Comparison of ENCODE assay signal across 8 cellular contexts in genomic region chr2:118185210-118186109, GRCh38.
DNase-seq lines count a peak whose midpoint lies in the region; ATAC-seq and TF ChIP-seq lines count a peak whose summit lies in the region.

No MANE protein-coding gene starts in this region.

- H2AFZ ChIP-seq in PC-9: peak overlapping the region; percentile 90

- no peaks in the 10 kb centered on the region for H3K79me2 ChIP-seq in PC-9 (ENCODE audit: low read depth)

- peak overlapping the region; percentile 84 for H3K4me2 ChIP-seq in PC-9

- in situ Hi-C loops in Caki2 (cut with HindIII; ENCODE audit: low pct_unique_long_range_greater_than_20kb, low sequenced_read_pairs): no loop called here

- CTCF ChIA-PET in PC-9 (lab: Charles Lee): interaction anchor here (1.4 kb wide), 1 partner anchor 139 kb away, joined by 6 read pairs; no protein-coding TSS in a partner anchor

- H3K4me1 ChIP-seq in PC-9 (replicated peaks; ENCODE audit: insufficient read depth) (peaks cover 23% of the 10 kb centered on the region), foreskin keratinocyte (no peaks in the 10 kb centered on the region)

- intact Hi-C loops in PC-9 (cut with micrococcal nuclease; ENCODE audit: unreplicated experiment): loop anchor here (1.0 to 2.0 kb wide), 4 partner anchors 62 to 138 kb away; partner anchors contain the start of gene INSIG2

- no peaks in the 10 kb centered on the region for H3K27me3 ChIP-seq in PC-9 (ENCODE audit: insufficient read depth, low read depth)
- no peaks in the 10 kb centered on the region for H3K27me3 ChIP-seq in foreskin keratinocyte

- H3K9me2 ChIP-seq in PC-9 (ENCODE audit: insufficient read depth): no peaks in the 10 kb centered on the region

- peak overlapping the region; percentile 90 for H3K4me3 Mint-ChIP-seq in nephron progenitor cell

- H3K36me3 ChIP-seq in PC-9 (ENCODE audit: low read depth): no peaks in the 10 kb centered on the region

- peak overlapping the region; percentile 75 for H3K4me3 ChIP-seq in PC-9

- H3K27ac Mint-ChIP-seq in nephron progenitor cell: peak overlapping the region; percentile 98

- POLR2A ChIA-PET in PC-9 (lab: Charles Lee; ENCODE audit: unreplicated experiment): interaction anchor here (0.6 to 0.7 kb wide), 3 partner anchors 36 to 138 kb away, joined by 3 to 4 read pairs (median 3); no protein-coding TSS in a partner anchor

- H3K27ac ChIP-seq in PC-9 (peak overlapping the region; percentile 92), foreskin keratinocyte (peak overlapping the region; percentile 49), temporal lobe (ENCODE audit: low read depth, low read length) (peak overlapping the region; percentile 44)

- peaks cover 73% of the 10 kb centered on the region for H3K4me1 Mint-ChIP-seq in nephron progenitor cell

- no peaks in the 10 kb centered on the region for H3K9me3 Mint-ChIP-seq in nephron progenitor cell

- BruUV-seq in PC-9 (replicated peaks; lab: Mats Ljungman, UMichigan): TSS peak; percentile 99

- no peaks in the 10 kb centered on the region for H4K20me1 ChIP-seq in PC-9 (ENCODE audit: insufficient read depth)

- no peak; the same call in 1 of the 2 replicates for TF ChIP-seq CTCF in PC-9 (conservative IDR thresholded peaks at IDR 0.05)
- TF ChIP-seq CTCF in foreskin keratinocyte (conservative IDR thresholded peaks at IDR 0.05): peak; percentile 18
- no peak for TF ChIP-seq CTCF in nephron progenitor cell (IDR thresholded peaks at IDR 0.05)

- no peaks in the 10 kb centered on the region for H3K36me3 Mint-ChIP-seq in nephron progenitor cell (ENCODE audit: low read depth)

- ATAC-seq in GM21360 (IDR thresholded peaks at IDR 0.05; ENCODE audit: unreplicated experiment) (peak; percentile 76), foreskin keratinocyte (peak; percentile 61)

- H3F3A ChIP-seq in PC-9 (ENCODE audit: insufficient read depth, low read depth): peaks cover 33% of the 10 kb centered on the region

- peaks cover 7% of the 10 kb centered on the region for H3K27me3 Mint-ChIP-seq in nephron progenitor cell (ENCODE audit: low read depth, poor library complexity)

- H3K9me3 ChIP-seq in PC-9 (ENCODE audit: insufficient read depth, low read depth): no peaks in the 10 kb centered on the region

- DNase-seq in Caki2 (ENCODE audit: low read depth): peak; percentile 71
- peak; percentile 62 for DNase-seq in HS-27A (ENCODE audit: low read depth)
- DNase-seq in PC-9: peak; percentile 57 to 67
- peak; percentile 7 to 33 (median 18) for DNase-seq in activated naive CD4-positive, alpha-beta T cell (lab: John Stamatoyannopoulos, UW)
- no peak for DNase-seq in foreskin keratinocyte
- peak; percentile 63 for DNase-seq in nephron progenitor cell

Comparison
In these comparisons a context has a peak if more than half of its experiments do, and no peak if none do; other contexts are left out.
1. DNase-seq: peak in Caki2 (single experiment), HS-27A (single experiment), PC-9 (2 of 2), activated naive CD4-positive, alpha-beta T cell (4 of 4) and nephron progenitor cell (single experiment); none in foreskin keratinocyte (0 of 2).
2. Peak in every context shown above with its lines, with median percentiles within 50 percentile points of each other: H3K27ac ChIP-seq.